30 cellular contexts compared by ENCODE assay signal in the genomic region with DNA sequence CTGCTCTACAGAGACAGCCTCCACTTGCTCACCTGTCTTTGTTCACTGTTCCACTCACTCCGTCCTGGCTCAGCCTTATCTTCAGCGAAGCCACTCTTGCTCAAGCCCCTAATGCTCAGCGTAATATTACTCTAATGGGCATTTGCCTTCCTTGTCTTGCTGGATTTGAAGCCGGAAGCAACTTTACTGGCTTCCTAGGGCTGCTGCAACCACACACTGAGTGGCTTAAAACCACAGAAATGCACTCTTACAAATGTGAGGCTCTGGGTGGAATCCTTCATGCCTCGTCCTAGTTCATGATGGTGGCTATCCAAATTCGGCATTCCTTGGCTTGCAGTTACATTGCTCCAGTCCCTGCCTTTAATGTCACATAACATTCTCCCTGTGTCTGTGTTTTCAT.
DNase-seq lines count a peak whose midpoint lies in the region; ATAC-seq lines count a peak whose summit lies in the region.
"Had no signal": no experiment of that assay in that cellular context is flagged by ENCODE, and none has a peak within 500 bp of the region (broad histone marks: within the 10 kb centered on the region; RNA-seq: fewer than 3 reads in every experiment).

No MANE protein-coding gene starts in this region.

- no peak overlapping the region for H3K4me3 ChIP-seq in Jurkat, Clone E6-1 (ENCODE audit: low read length)
- H3K4me3 ChIP-seq: left ventricle myocardium inferior, pancreas, skin epidermis, upper lobe of left lung had no signal

- intact Hi-C loops in left colon (cut with DNase I, micrococcal nuclease), result no loop called here

- DNase-seq in EH (ENCODE audit: low read depth) (peak; percentile 13), NOMO-1 treated with DMSO at 0.1 percent for 48 hours (lab: John Stamatoyannopoulos, UW; ENCODE audit: unreplicated experiment) (peak; percentile 24), islet precursor cell (peak; percentile 54), T-helper 2 cell (no peak), left colon (no peak)
- DNase-seq in Jurkat, Clone E6-1 (ENCODE audit: low read depth, low spot score), result peak; percentile 10
- DNase-seq in stimulated activated CD4-positive, alpha-beta T cell treated with anti-CD3 and anti-CD28 coated beads, Interleukin-4, amount 100 ng/mL, for 1 hour, result no peak
- DNase-seq: activated CD4-positive, alpha-beta T cell treated with anti-CD3 and anti-CD28 coated beads, Interleukin-2, amount 50 U/mL, for 4 hours; activated CD8-positive, alpha-beta memory T cell treated with anti-CD3 and anti-CD28 coated beads, Interleukin-2, amount 10 ng/mL, durations not matched to agents 7 days and 5 days; activated naive CD8-positive, alpha-beta T cell treated with anti-CD3 and anti-CD28 coated beads, Interleukin-2, amount 50 U/mL, for 24 hours; activated T-cell treated with anti-CD3 and anti-CD28 coated beads, Interleukin-2, amount 50 U/mL, for 48 hours; C1 segment of cervical spinal cord; caudate nucleus; COR-L47; cortex of kidney; DMS53; H7; left ventricle myocardium inferior; mesenchymal stem cell; NCI-H1417; NCI-H2029; NCI-H69; pancreas; retina; stimulated activated naive B cell treated with anti-CD40 and anti-IgM and Interleukin-4, amounts not matched to agents 10 μg/mL and 1 μg/mL and 100 μg/mL, for 72 hours; substantia nigra; upper lobe of left lung had no signal

- ATAC-seq in HG02610 (IDR thresholded peaks at IDR 0.05; ENCODE audit: unreplicated experiment) (no peak), left colon (no peak)
- ATAC-seq: activated CD4-positive, CD25-positive, alpha-beta regulatory T cell treated with anti-CD3 and anti-CD28 coated beads, Interleukin-2, amount 50 U/mL, for 24 hours; activated CD8-positive, alpha-beta memory T cell treated with anti-CD3 and anti-CD28 coated beads, Interleukin-2, amount 10 ng/mL, durations not matched to agents 7 days and 5 days; activated naive CD8-positive, alpha-beta T cell treated with anti-CD3 and anti-CD28 coated beads, Interleukin-2, amount 50 U/mL, for 24 hours; pancreas; stimulated activated naive B cell treated with anti-CD40 and anti-IgM and Interleukin-4, amounts not matched to agents 10 μg/mL and 1 μg/mL and 100 μg/mL, for 72 hours had no signal

Comparison
In these comparisons a context has a peak if more than half of its experiments do, and no peak if none do; other contexts are left out.
1. DNase-seq: peak in EH (single experiment), Jurkat, Clone E6-1 (single experiment), NOMO-1 treated with DMSO at 0.1 percent for 48 hours (single experiment) and islet precursor cell (single experiment); none in T-helper 2 cell (0 of 5), stimulated activated CD4-positive, alpha-beta T cell treated with anti-CD3 and anti-CD28 coated beads, Interleukin-4, amount 100 ng/mL, for 1 hour (single experiment) and left colon (0 of 2).